In genomic region chr16:67326472-67327309, GRCh38 we compare ENCODE assay signal across 9 cellular contexts. TPM values are rescaled to one million over a fixed set of nuclear protein-coding genes. Genes with fewer than 3 reads are reported as not detected.
DNase-seq lines count a peak whose midpoint lies in the region; ATAC-seq and TF ChIP-seq lines count a peak whose summit lies in the region.
"Had no signal": no experiment of that assay in that cellular context is flagged by ENCODE, and none has a peak within 500 bp of the region (broad histone marks: within the 10 kb centered on the region; RNA-seq: fewer than 3 reads in every experiment).

TSS of gene KCTD19 (minus strand) at chr16:67326741. CDS start at chr16:67326707, 34 bp downstream.
TSS of gene LRRC36 (plus strand) at chr16:67326815. CDS start at chr16:67326863, 48 bp downstream.

- no peak for TF ChIP-seq POLR2A in suprapubic skin (IDR thresholded peaks at IDR 0.05)

- peak within 1 kb of the TSS; percentile 84 for H3K4me3 Mint-ChIP-seq in activated T-helper 2 cell treated with anti-CD3 and anti-CD28 coated beads, Interferon-gamma antibody, Interleukin-2, Interleukin-4, amounts not matched to agents 10 μg/mL and 5 μg/mL and 100 μg/mL, durations not matched to agents 14 hours and 24 hours and 36 hours (ENCODE audit: low read depth)

- H3K27ac ChIP-seq in suprapubic skin, result no peak within 1 kb of the TSS
- H3K27ac ChIP-seq: BLaER1 treated with 17β-estradiol and CSF1 and Interleukin-3, amounts not matched to agents 10 nM and 100 nM had no signal

- no peaks in the 10 kb centered on the region for H3K27me3 ChIP-seq in suprapubic skin
- H3K27me3 ChIP-seq: BLaER1 treated with 17β-estradiol and CSF1 and Interleukin-3, amounts not matched to agents 10 nM and 100 nM had no signal

- peaks cover 17% of the 10 kb centered on the region for H3K4me1 ChIP-seq in suprapubic skin

- no peaks in the 10 kb centered on the region for H3K36me3 Mint-ChIP-seq in activated T-helper 2 cell treated with anti-CD3 and anti-CD28 coated beads, Interferon-gamma antibody, Interleukin-2, Interleukin-4, amounts not matched to agents 10 μg/mL and 5 μg/mL and 100 μg/mL, durations not matched to agents 14 hours and 24 hours and 36 hours (ENCODE audit: low read depth)

- H3K9me3 ChIP-seq in suprapubic skin, result no peaks in the 10 kb centered on the region

- peaks cover 10% of the 10 kb centered on the region for H3K4me1 Mint-ChIP-seq in activated T-helper 2 cell treated with anti-CD3 and anti-CD28 coated beads, Interferon-gamma antibody, Interleukin-2, Interleukin-4, amounts not matched to agents 10 μg/mL and 5 μg/mL and 100 μg/mL, durations not matched to agents 14 hours and 24 hours and 36 hours (ENCODE audit: low read depth)

- intact Hi-C loops in activated T-helper 2 cell treated with anti-CD3 and anti-CD28 coated beads, Interferon-gamma antibody, Interleukin-2, Interleukin-4, amounts not matched to agents 10 μg/mL and 5 μg/mL and 100 μg/mL, durations not matched to agents 14 hours and 24 hours and 36 hours (cut with micrococcal nuclease), result loop anchor here (2.0 kb wide), 1 partner anchor 14 kb away; no protein-coding TSS in a partner anchor

- no peaks in the 10 kb centered on the region for H3K36me3 ChIP-seq in suprapubic skin
- H3K36me3 ChIP-seq: BLaER1 treated with 17β-estradiol and CSF1 and Interleukin-3, amounts not matched to agents 10 nM and 100 nM had no signal

- no peaks in the 10 kb centered on the region for H3K9me3 Mint-ChIP-seq in activated T-helper 2 cell treated with anti-CD3 and anti-CD28 coated beads, Interferon-gamma antibody, Interleukin-2, Interleukin-4, amounts not matched to agents 10 μg/mL and 5 μg/mL and 100 μg/mL, durations not matched to agents 14 hours and 24 hours and 36 hours

- WGBS in suprapubic skin, result 12% methylated on average over 34 of the region's 61 CpGs

- H3K27ac Mint-ChIP-seq in activated T-helper 2 cell treated with anti-CD3 and anti-CD28 coated beads, Interferon-gamma antibody, Interleukin-2, Interleukin-4, amounts not matched to agents 10 μg/mL and 5 μg/mL and 100 μg/mL, durations not matched to agents 14 hours and 24 hours and 36 hours, result peak within 1 kb of the TSS; percentile 36

- TF ChIP-seq EP300 in suprapubic skin (IDR thresholded peaks at IDR 0.05), result no peak

- peak within 1 kb of the TSS; percentile 50 for H3K4me3 ChIP-seq in suprapubic skin
- H3K4me3 ChIP-seq: BLaER1 treated with 17β-estradiol and CSF1 and Interleukin-3, amounts not matched to agents 10 nM and 100 nM had no signal

- no peak for TF ChIP-seq CTCF in omental fat pad (IDR thresholded peaks at IDR 0.05)
- TF ChIP-seq CTCF in suprapubic skin (IDR thresholded peaks at IDR 0.05), result peak in 1 of 2 donors; percentile 51

- DNase-seq in NCI-H1417 (lab: John Stamatoyannopoulos, UW) (peak; percentile 63 to 75 (median 70)), NCI-H1417 treated with DMSO at 0.1 percent for 48 hours (lab: John Stamatoyannopoulos, UW) (no peak), NCI-H82 treated with DMSO at 0.1 percent for 48 hours (lab: John Stamatoyannopoulos, UW; ENCODE audit: unreplicated experiment) (peak; percentile 66), germinal center (ENCODE audit: low spot score) (peak; percentile 80), omental fat pad (ENCODE audit: low spot score) (peak; percentile 25), suprapubic skin (ENCODE audit: low spot score in 2 of 2) (peak; percentile 77 to 86)
- DNase-seq in activated T-helper 2 cell treated with anti-CD3 and anti-CD28 coated beads, Interferon-gamma antibody, Interleukin-2, Interleukin-4, amounts not matched to agents 10 μg/mL and 5 μg/mL and 100 μg/mL, durations not matched to agents 14 hours and 24 hours and 36 hours (ENCODE audit: low spot score), result peak; percentile 40

- peaks cover 47% of the 10 kb centered on the region for H3K27me3 Mint-ChIP-seq in activated T-helper 2 cell treated with anti-CD3 and anti-CD28 coated beads, Interferon-gamma antibody, Interleukin-2, Interleukin-4, amounts not matched to agents 10 μg/mL and 5 μg/mL and 100 μg/mL, durations not matched to agents 14 hours and 24 hours and 36 hours (ENCODE audit: low read depth)

- ATAC-seq in omental fat pad (ENCODE audit: low FRiP score) (peak; percentile 90), HG03354 (IDR thresholded peaks at IDR 0.05; ENCODE audit: poor library complexity, severe bottlenecking, unreplicated experiment) (no peak)

RNA-seq across cellular contexts. Expression of gene KCTD19, which starts in this region (rescaled TPM):
- 0.87 and 1.2 TPM in 2 replicates for total RNA-seq in activated T-helper 2 cell treated with anti-CD3 and anti-CD28 coated beads, Interferon-gamma antibody, Interleukin-2, Interleukin-4, amounts not matched to agents 10 μg/mL and 5 μg/mL and 100 μg/mL, durations not matched to agents 14 hours and 24 hours and 36 hours
- total RNA-seq in omental fat pad (under 1 TPM in 2 of 4 donors, not detected in 2; 0.24 to 0.93 TPM), suprapubic skin (under 1 TPM in 1 of 4 donors, not detected in 3; 0.25 TPM)

RNA-seq across cellular contexts. Expression of gene LRRC36, which starts in this region (rescaled TPM):
- 0.60 and 0.89 TPM in 2 replicates for total RNA-seq in activated T-helper 2 cell treated with anti-CD3 and anti-CD28 coated beads, Interferon-gamma antibody, Interleukin-2, Interleukin-4, amounts not matched to agents 10 μg/mL and 5 μg/mL and 100 μg/mL, durations not matched to agents 14 hours and 24 hours and 36 hours
- 1 to 10 TPM in 2 of 4 donors, under 1 TPM in 1, not detected in 1; 0.84 to 2.8 (median 1.0) TPM for total RNA-seq in omental fat pad
- total RNA-seq in suprapubic skin, result under 1 TPM in 2 of 4 donors, not detected in 2; 0.42 to 0.56 TPM

Comparison
In these comparisons a context has a peak if more than half of its experiments do, and no peak if none do; other contexts are left out.
1. Peak in DNase-seq and H3K4me3 ChIP-seq in suprapubic skin; RNA of the genes that start here not detected or under 1 TPM.